In genomic region chr6:135219346-135219745, GRCh38 we compare ENCODE assay signal across 2 cellular contexts.
TF ChIP-seq lines count a peak whose summit lies in the region.

No MANE protein-coding gene starts in this region.

TF ChIP-seq in IMR-90, 13 proteins besides CTCF, POLR2A, EP300 and RAD21:
- TF ChIP-seq USF2 (IDR thresholded peaks at IDR 0.05; ENCODE audit: low read depth, low read length), result no peak
- TF ChIP-seq RFX5 (IDR thresholded peaks at IDR 0.05; ENCODE audit: low read depth, low read length), result no peak
- TF ChIP-seq CHD1 (IDR thresholded peaks at IDR 0.05; ENCODE audit: low read depth, low read length), result no peak
- no peak for TF ChIP-seq BHLHE40 (IDR thresholded peaks at IDR 0.05; ENCODE audit: low read depth, low read length)
- no peak for TF ChIP-seq SMC3 (IDR thresholded peaks at IDR 0.05; ENCODE audit: low read depth, low read length)
- TF ChIP-seq MXI1 (IDR thresholded peaks at IDR 0.05; ENCODE audit: borderline replicate concordance, low read depth, low read length), result no peak
- no peak for TF ChIP-seq MAZ (IDR thresholded peaks at IDR 0.05; ENCODE audit: borderline replicate concordance, low read depth, low read length)
- no peak for TF ChIP-seq CEBPB (IDR thresholded peaks at IDR 0.05; ENCODE audit: low read depth, low read length)
- TF ChIP-seq FOS (IDR thresholded peaks at IDR 0.05; ENCODE audit: low read depth, low read length), result no peak
- no peak for TF ChIP-seq RCOR1 (IDR thresholded peaks at IDR 0.05; ENCODE audit: insufficient replicate concordance, low read length)
- TF ChIP-seq NFE2L2 (IDR thresholded peaks at IDR 0.05; ENCODE audit: low read depth, low read length), result no peak
- no peak for TF ChIP-seq MAFK (IDR thresholded peaks at IDR 0.05; ENCODE audit: low read depth, low read length)
- TF ChIP-seq ELK1 (IDR thresholded peaks at IDR 0.05; ENCODE audit: borderline replicate concordance, low read depth, low read length), result no peak
TF ChIP-seq in IMR-90: peak in this region for 0.

TF ChIP-seq in K562, 482 proteins besides CTCF, POLR2A, EP300 and RAD21:
- no peak for TF ChIP-seq ZNF41 (CRISPR knock-in tag; conservative IDR thresholded peaks at IDR 0.05)
- no peak for TF ChIP-seq ARID3A (IDR thresholded peaks at IDR 0.05; ENCODE audit: borderline replicate concordance, low read depth, low read length)
- no peak for TF ChIP-seq PHB (CRISPR knock-in tag; IDR thresholded peaks at IDR 0.05)
- no peak for TF ChIP-seq FIP1L1 (IDR thresholded peaks at IDR 0.05; ENCODE audit: low read depth, low read length, poor library complexity, severe bottlenecking)
- TF ChIP-seq BCL6 (CRISPR knock-in tag; IDR thresholded peaks at IDR 0.05), result no peak
- TF ChIP-seq GABPB1 (CRISPR knock-in tag; IDR thresholded peaks at IDR 0.05), result 0 out of 2 replicates have a peak, but pooled peaks have one; percentile 37
- no peak for TF ChIP-seq ADNP (tag; IDR thresholded peaks at IDR 0.05)
- TF ChIP-seq ZNF583 (CRISPR knock-in tag; IDR thresholded peaks at IDR 0.05), result no peak
- no peak for TF ChIP-seq BRF2 (IDR thresholded peaks at IDR 0.05; ENCODE audit: borderline replicate concordance, insufficient read depth, insufficient read length)
- TF ChIP-seq POLR2AphosphoS2 (IDR thresholded peaks at IDR 0.05; ENCODE audit: low read length), result 0 out of 2 replicates have a peak, but pooled peaks have one; percentile 63
- TF ChIP-seq E4F1 (CRISPR knock-in tag; IDR thresholded peaks at IDR 0.05; ENCODE audit: borderline replicate concordance), result no peak
- TF ChIP-seq ZNF707 (CRISPR knock-in tag; conservative IDR thresholded peaks at IDR 0.05), result no peak
- TF ChIP-seq SMARCA5 (IDR thresholded peaks at IDR 0.05), result no peak
- 0 out of 2 replicates have a peak, but pooled peaks have one; percentile 17 for TF ChIP-seq ZBTB33 (CRISPR knock-in tag; IDR thresholded peaks at IDR 0.05)
- 0 out of 2 replicates have a peak, but pooled peaks have one; percentile 6 for TF ChIP-seq SUPT5H (IDR thresholded peaks at IDR 0.05)
- no peak for TF ChIP-seq TCF15 (CRISPR knock-in tag; IDR thresholded peaks at IDR 0.05)
